Comparison of ENCODE assay signal across 1 cellular context in genomic region chr6:32989375-32989774, GRCh38.
TF ChIP-seq lines count a peak whose summit lies in the region.

No MANE protein-coding gene starts in this region.

TF ChIP-seq in HepG2, 621 proteins besides CTCF, POLR2A, EP300 and RAD21:
- no peak for TF ChIP-seq ZBTB1 (CRISPR knock-in tag; IDR thresholded peaks at IDR 0.05; ENCODE audit: borderline replicate concordance)
- TF ChIP-seq ZNF331 (CRISPR knock-in tag; IDR thresholded peaks at IDR 0.05): no peak
- TF ChIP-seq NR2F2 (IDR thresholded peaks at IDR 0.05; ENCODE audit: borderline replicate concordance, low read depth): no peak
- no peak for TF ChIP-seq KLF6 (CRISPR knock-in tag; IDR thresholded peaks at IDR 0.05)
- no peak for TF ChIP-seq NFATC3 (CRISPR knock-in tag; IDR thresholded peaks at IDR 0.05)
- TF ChIP-seq RELA (CRISPR knock-in tag; IDR thresholded peaks at IDR 0.05): no peak
- TF ChIP-seq ZFP1 (CRISPR knock-in tag; IDR thresholded peaks at IDR 0.05): no peak
- TF ChIP-seq FOSL1 (CRISPR knock-in tag; IDR thresholded peaks at IDR 0.05; ENCODE audit: borderline replicate concordance): no peak
- no peak for TF ChIP-seq ZNF333 (CRISPR knock-in tag; IDR thresholded peaks at IDR 0.05; ENCODE audit: borderline replicate concordance)
- TF ChIP-seq MLLT10 (CRISPR knock-in tag; IDR thresholded peaks at IDR 0.05): no peak
- no peak for TF ChIP-seq ATRX (CRISPR knock-in tag; IDR thresholded peaks at IDR 0.05; ENCODE audit: borderline replicate concordance)
- no peak for TF ChIP-seq ZNF589 (CRISPR knock-in tag; conservative IDR thresholded peaks at IDR 0.05)
- no peak for TF ChIP-seq YEATS2 (CRISPR knock-in tag; IDR thresholded peaks at IDR 0.05; ENCODE audit: borderline replicate concordance)
- no peak for TF ChIP-seq ZNF335 (CRISPR knock-in tag; IDR thresholded peaks at IDR 0.05)
- no peak for TF ChIP-seq SOX13 (IDR thresholded peaks at IDR 0.05)
- TF ChIP-seq SOX13 (CRISPR knock-in tag; conservative IDR thresholded peaks at IDR 0.05 in 1 of 2, IDR thresholded peaks at IDR 0.05 in 1 of 2): no peak
- TF ChIP-seq NR2C2 (CRISPR knock-in tag; IDR thresholded peaks at IDR 0.05; ENCODE audit: borderline replicate concordance): no peak
- TF ChIP-seq ZNF251 (CRISPR knock-in tag; IDR thresholded peaks at IDR 0.05): no peak
- no peak for TF ChIP-seq CREB3 (CRISPR knock-in tag; IDR thresholded peaks at IDR 0.05)
- TF ChIP-seq HOXA5 (CRISPR knock-in tag; IDR thresholded peaks at IDR 0.05): no peak
